24 cellular contexts compared by ENCODE assay signal in genomic region chr2:64713686-64714085, GRCh38.
"Had no signal": no experiment of that assay in that cellular context is flagged by ENCODE, and none has a peak within 500 bp of the region (broad histone marks: within the 10 kb centered on the region; RNA-seq: fewer than 3 reads in every experiment).

No MANE protein-coding gene starts in this region.

- H3K4me2 ChIP-seq: neural progenitor cell had no signal

- DNase-seq: natural killer cell; occipital lobe; ovary; posterior cingulate gyrus; psoas muscle; right cardiac atrium; right lobe of liver; sigmoid colon; small intestine; stimulated activated CD4-positive, alpha-beta T cell treated with anti-CD3 and anti-CD28 coated beads, Interleukin-15, amount 100 ng/mL, for 24 hours; stimulated activated CD4-positive, alpha-beta T cell treated with anti-CD3 and anti-CD28 coated beads, Interleukin-2, amount 100 ng/mL, for 24 hours; stimulated activated CD4-positive, alpha-beta T cell treated with anti-CD3 and anti-CD28 coated beads, Interleukin-2, amount 100 ng/mL, for 48 hours; stimulated activated CD4-positive, alpha-beta T cell treated with anti-CD3 and anti-CD28 coated beads, Interleukin-4, amount 100 ng/mL, for 24 hours; stimulated activated naive B cell treated with anti-CD40 and anti-IgM and Interleukin-4, amounts not matched to agents 10 μg/mL and 1 μg/mL and 100 μg/mL, for 72 hours; stimulated activated naive CD4-positive, alpha-beta T cell treated with Interleukin-2 at 50 U/mL for 16 hours; stomach; tibial artery; transverse colon; upper lobe of right lung; uterus had no signal

- H3K9ac ChIP-seq: neural progenitor cell, parathyroid adenoma had no signal

- H3K27ac ChIP-seq: neural progenitor cell, ovary, parathyroid adenoma, psoas muscle, right lobe of liver, sigmoid colon, stomach, thoracic aorta, tibial artery, transverse colon, upper lobe of right lung, uterus had no signal

- H3K4me1 ChIP-seq: parathyroid adenoma, psoas muscle, sigmoid colon, stomach, tibial artery, upper lobe of right lung, uterus had no signal

- H3K79me2 ChIP-seq: parathyroid adenoma had no signal

- H3K4me3 ChIP-seq: neural progenitor cell, ovary, psoas muscle, right lobe of liver, sigmoid colon, stomach, thoracic aorta, tibial artery, transverse colon, upper lobe of right lung, uterus had no signal

- H2AFZ ChIP-seq: neural progenitor cell, parathyroid adenoma had no signal

- ATAC-seq: natural killer cell; psoas muscle; right cardiac atrium; right lobe of liver; stimulated activated effector memory CD8-positive, alpha-beta T cell treated with anti-CD3 and anti-CD28 coated beads, Interleukin-12 subunit alpha, Interleukin-12 subunit beta, amount 100 ng/mL, for 72 hours; stimulated activated naive B cell treated with anti-CD40 and anti-IgM and Interleukin-4, amounts not matched to agents 10 μg/mL and 1 μg/mL and 100 μg/mL, for 72 hours; upper lobe of right lung had no signal

- H3K27me3 ChIP-seq: neural progenitor cell, ovary, right lobe of liver, sigmoid colon, stomach, tibial artery, transverse colon, upper lobe of right lung, uterus had no signal

- H3K9me3 ChIP-seq: ovary, psoas muscle, right lobe of liver, sigmoid colon, stomach, thoracic aorta, tibial artery, transverse colon, upper lobe of right lung, uterus had no signal

- H3K36me3 ChIP-seq: neural progenitor cell, ovary, right lobe of liver, sigmoid colon, stomach, thoracic aorta, tibial artery, transverse colon, upper lobe of right lung, uterus had no signal
